In the genomic region with DNA sequence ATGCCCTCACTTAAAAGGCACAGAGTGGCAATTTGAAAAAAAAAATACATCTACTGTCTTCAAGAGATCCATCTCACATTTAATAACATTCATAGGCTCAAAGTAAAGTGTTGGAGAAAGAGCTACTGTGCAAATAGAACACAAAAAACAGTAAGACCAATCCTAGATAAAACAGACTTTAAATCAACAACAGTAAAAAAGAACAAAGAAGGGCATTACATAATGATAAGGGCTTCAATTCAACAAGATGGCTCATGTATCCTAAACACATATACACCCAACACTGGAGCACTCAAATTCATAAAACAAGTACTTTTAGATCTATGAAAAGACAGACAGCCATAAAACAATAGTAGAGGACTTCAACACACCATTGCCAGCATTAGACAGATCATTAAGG, we compare ENCODE assay signal across 11 cellular contexts.
DNase-seq lines count a peak whose midpoint lies in the region; ATAC-seq, FAIRE-seq and TF ChIP-seq lines count a peak whose summit lies in the region.
"Had no signal": no experiment of that assay in that cellular context is flagged by ENCODE, and none has a peak within 500 bp of the region (broad histone marks: within the 10 kb centered on the region; RNA-seq: fewer than 3 reads in every experiment).

No MANE protein-coding gene starts in this region.

- no peak for ATAC-seq in aorta (ENCODE audit: low FRiP score)

- DNase-seq in NCI-H187 treated with DMSO at 0.1 percent for 48 hours (lab: John Stamatoyannopoulos, UW) (peak; percentile 30), NCI-H187 (lab: John Stamatoyannopoulos, UW) (no peak), H54 (ENCODE audit: insufficient read length, low spot score) (no peak), NCI-H748 (lab: John Stamatoyannopoulos, UW; ENCODE audit: unreplicated experiment) (peak; percentile 8), hippocampal formation (lab: John Stamatoyannopoulos, UW) (no peak), NCI-H510A (lab: John Stamatoyannopoulos, UW) (no peak), aorta (no peak)
- DNase-seq: Caco-2; CD8-positive, alpha-beta memory T cell had no signal

- H3K27me3 ChIP-seq in aorta (ENCODE audit: control insufficient read depth in 1 of 2, insufficient read depth in 2 of 2, low read length in 1 of 2) = no peaks in the 10 kb centered on the region

- H3K9me3 ChIP-seq in aorta (ENCODE audit: control insufficient read depth, low read length) = no peaks in the 10 kb centered on the region
- H3K9me3 ChIP-seq: HAP-1 had no signal

- intact Hi-C loops in aorta (cut with DNase I) = no loop called here

- H3K4me3 ChIP-seq in aorta (ENCODE audit: low read length in 2 of 2) = no peak overlapping the region
- H3K4me3 ChIP-seq: HAP-1 had no signal

- FAIRE-seq in H54 (lab: Jason Lieb, UNC) = peak; percentile 45

- no peaks in the 10 kb centered on the region for H3K4me1 ChIP-seq in aorta (ENCODE audit: control insufficient read depth in 1 of 2, insufficient read depth in 2 of 2, low read length in 2 of 2)
- H3K4me1 ChIP-seq: HAP-1 had no signal

- no peak overlapping the region for H3K27ac ChIP-seq in aorta (ENCODE audit: low read depth in 1 of 2, low read length in 2 of 2)
- H3K27ac ChIP-seq: 22Rv1 had no signal

- no peaks in the 10 kb centered on the region for H3K36me3 ChIP-seq in aorta (ENCODE audit: control insufficient read depth in 1 of 2, insufficient read depth in 2 of 2, low read length in 1 of 2)
- H3K36me3 ChIP-seq: HAP-1 had no signal

- no peak for TF ChIP-seq POLR2A in H54 (IDR thresholded peaks at IDR 0.05; ENCODE audit: low read depth, low read length)

Comparison
In these comparisons a context has a peak if more than half of its experiments do, and no peak if none do; other contexts are left out.
1. DNase-seq: peak in NCI-H187 treated with DMSO at 0.1 percent for 48 hours (single experiment) and NCI-H748 (single experiment); none in NCI-H187 (0 of 2), H54 (single experiment), hippocampal formation (0 of 2), NCI-H510A (single experiment) and aorta (0 of 2).